ENCODE assay signal across 13 cellular contexts in the genomic region with DNA sequence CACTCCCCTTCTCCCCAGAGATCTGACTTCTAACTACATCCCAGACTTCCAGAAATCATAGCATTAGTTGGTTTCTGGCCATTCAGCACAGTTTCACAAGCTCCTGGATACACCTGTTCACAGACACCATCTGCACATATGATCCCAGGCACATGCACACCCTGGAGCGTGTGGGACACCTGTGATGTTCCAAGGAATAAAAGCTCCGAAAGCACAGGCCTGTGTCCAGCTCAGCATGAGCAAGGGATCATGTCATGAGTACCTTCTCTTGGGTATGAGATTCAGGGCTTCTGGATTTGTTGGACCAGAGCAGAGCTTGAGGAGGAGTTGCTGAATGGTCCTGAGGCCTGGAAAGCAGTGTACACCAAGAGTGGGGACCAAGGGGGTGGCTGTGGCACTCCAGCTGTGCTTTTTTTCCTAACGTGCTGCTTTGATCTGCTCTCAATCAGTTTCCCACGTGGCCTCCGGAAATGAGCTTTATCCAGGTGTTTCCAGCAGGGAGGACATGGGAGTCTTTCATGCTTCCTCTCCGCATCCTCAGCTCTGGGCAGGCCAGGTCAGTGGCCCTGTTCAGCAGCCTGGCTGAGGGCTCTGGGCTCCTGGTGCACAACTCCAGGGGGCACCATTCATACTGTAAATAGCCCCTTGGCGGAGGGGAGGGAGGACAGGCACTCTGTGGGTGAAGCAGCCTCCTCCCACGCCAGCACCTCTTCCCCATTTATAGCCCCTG. TPM values are rescaled to one million over a fixed set of nuclear protein-coding genes. Genes with fewer than 3 reads are reported as not detected.
DNase-seq lines count a peak whose midpoint lies in the region; ATAC-seq and TF ChIP-seq lines count a peak whose summit lies in the region.
"Had no signal": no experiment of that assay in that cellular context is flagged by ENCODE, and none has a peak within 500 bp of the region (broad histone marks: within the 10 kb centered on the region; RNA-seq: fewer than 3 reads in every experiment).

No MANE protein-coding gene starts in this region.

- H3K4me1 ChIP-seq in Loucy (ENCODE audit: insufficient read depth, low read length, poor library complexity, severe bottlenecking): peaks cover 72% of the 10 kb centered on the region
- no peaks in the 10 kb centered on the region for H3K4me1 ChIP-seq in uterus

- peak overlapping the region; percentile 50 for H3K4me2 ChIP-seq in Loucy (ENCODE audit: low read depth, low read length, poor library complexity, severe bottlenecking)

- H3K9me3 ChIP-seq in Loucy (ENCODE audit: insufficient read depth, low read depth, low read length) (no peaks in the 10 kb centered on the region), uterus (no peaks in the 10 kb centered on the region)
- H3K9me3 ChIP-seq: lower lobe of right lung had no signal

- intact Hi-C loops in natural killer cell (cut with micrococcal nuclease) (no loop called here), uterus (cut with DNase I; ENCODE audit: low total_unique reads) (no loop called here)

- ATAC-seq in natural killer cell: no peak

- no peak overlapping the region for H3K4me3 ChIP-seq in Loucy (ENCODE audit: low read length, poor library complexity, severe bottlenecking)
- no peak overlapping the region for H3K4me3 ChIP-seq in uterus

- H3K36me3 Mint-ChIP-seq in endothelial cell (ENCODE audit: low read depth, unreplicated experiment): peaks cover 15% of the 10 kb centered on the region
- H3K36me3 Mint-ChIP-seq in natural killer cell: no peaks in the 10 kb centered on the region

- H3K79me2 ChIP-seq in Loucy (ENCODE audit: insufficient read depth, low read length): no peaks in the 10 kb centered on the region

- H3K27me3 ChIP-seq in Loucy (ENCODE audit: insufficient read depth, low read length, poor library complexity, severe bottlenecking) (no peaks in the 10 kb centered on the region), uterus (peaks cover 0 to 4% of the 10 kb centered on the region in 2 donors)

- H3K27me3 Mint-ChIP-seq in endothelial cell (ENCODE audit: unreplicated experiment) (peaks cover 18% of the 10 kb centered on the region), natural killer cell (ENCODE audit: low read depth in 2 of 2) (peaks cover 28 to 46% of the 10 kb centered on the region in 2 donors)

- H3K36me3 ChIP-seq in Loucy (ENCODE audit: insufficient read depth, low read length) (no peaks in the 10 kb centered on the region), uterus (no peaks in the 10 kb centered on the region)
- H3K36me3 ChIP-seq: lower lobe of right lung had no signal

- no peaks in the 10 kb centered on the region for H4K20me1 ChIP-seq in Loucy (ENCODE audit: insufficient read depth, low read length, poor library complexity, severe bottlenecking)

- H3K4me3 Mint-ChIP-seq in endothelial cell (ENCODE audit: unreplicated experiment) (peak overlapping the region; percentile 89), natural killer cell (peak overlapping the region; percentile 40)

- no peak overlapping the region for H3K27ac ChIP-seq in uterus

- POLR2A ChIA-PET in HEK293T (lab: Yijun Ruan, JAX): no interaction called here

- TF ChIP-seq CTCF in Loucy (conservative IDR thresholded peaks at IDR 0.05; ENCODE audit: low read length) (peak; percentile 47), endothelial cell (IDR thresholded peaks at IDR 0.05; ENCODE audit: unreplicated experiment) (no peak), natural killer cell (IDR thresholded peaks at IDR 0.05) (no peak), uterus (IDR thresholded peaks at IDR 0.05) (no peak)

- CTCF ChIA-PET in HEK293T (lab: Yijun Ruan, JAX): interaction anchor here (0.8 kb wide), 1 partner anchor 55 kb away, joined by 3 read pairs; no protein-coding TSS in a partner anchor

- no peaks in the 10 kb centered on the region for H3K9me2 ChIP-seq in Loucy (replicated peaks; ENCODE audit: low read depth, low read length)

- H3K9ac ChIP-seq in Loucy (ENCODE audit: low read depth, low read length, poor library complexity, severe bottlenecking): peak overlapping the region; percentile 57

- peak; percentile 20 for DNase-seq in CD1c-positive myeloid dendritic cell (ENCODE audit: extremely low spot score)
- DNase-seq in endothelial cell (ENCODE audit: low spot score): peak; percentile 42
- DNase-seq in natural killer cell: no peak
- no peak for DNase-seq in putamen (ENCODE audit: low spot score)
- no peak for DNase-seq in uterus
- DNase-seq in HEK293T (ENCODE audit: extremely low spot score): no peak
- DNase-seq in NCI-H748 treated with DMSO at 0.1 percent for 48 hours (lab: John Stamatoyannopoulos, UW): no peak
- DNase-seq: activated CD4-positive, alpha-beta T cell treated with anti-CD3 and anti-CD28 coated beads for 4 hours; activated effector memory CD4-positive, alpha-beta T cell treated with anti-CD3 and anti-CD28 coated beads, Interleukin-2, amount 50 U/mL, for 16 hours; lower lobe of right lung; NCI-H1048; NCI-H524 treated with DMSO at 0.1 percent for 48 hours had no signal

- H3K27ac Mint-ChIP-seq in endothelial cell (ENCODE audit: unreplicated experiment) (peak overlapping the region; percentile 98), natural killer cell (no peak overlapping the region)

- peaks cover 82% of the 10 kb centered on the region for H3K4me1 Mint-ChIP-seq in endothelial cell (ENCODE audit: unreplicated experiment)
- H3K4me1 Mint-ChIP-seq in natural killer cell: peaks cover 30 to 58% of the 10 kb centered on the region in 2 donors

- H3F3A ChIP-seq in Loucy (ENCODE audit: low read depth): 0 out of 2 replicates have a peak, but pooled peaks cover 2% of the 10 kb centered on the region

- H3K9me3 Mint-ChIP-seq in endothelial cell (ENCODE audit: unreplicated experiment) (no peaks in the 10 kb centered on the region), natural killer cell (no peaks in the 10 kb centered on the region)

- TF ChIP-seq POLR2A in uterus (IDR thresholded peaks at IDR 0.05): no peak

- H2AFZ ChIP-seq in Loucy (ENCODE audit: low read length): peak overlapping the region; percentile 86

TF ChIP-seq in HEK293T, 16 proteins besides CTCF, POLR2A, EP300 and RAD21:
- TF ChIP-seq TARDBP (IDR thresholded peaks at IDR 0.05) (no peak), CTBP1 (IDR thresholded peaks at IDR 0.05; ENCODE audit: borderline replicate concordance) (no peak), FOXK2 (IDR thresholded peaks at IDR 0.05) (no peak), FOXM1 (IDR thresholded peaks at IDR 0.05; ENCODE audit: borderline replicate concordance) (no peak), BHLHE40 (IDR thresholded peaks at IDR 0.05; ENCODE audit: borderline replicate concordance) (no peak)

RNA-seq across cellular contexts. Expression of a gene that starts 1.8 kb away (rescaled TPM):
- total RNA-seq in endothelial cell (ENCODE audit: unreplicated experiment) (566 TPM), natural killer cell (10 to 100 TPM; 11.4 to 19.5 (median 12.4) TPM), uterus (10 to 100 TPM in 3 of 4 donors, 1 to 10 TPM in 1; 2.6 to 20.7 (median 12.7) TPM)

Comparison
In these comparisons a context has a peak if more than half of its experiments do, and no peak if none do; other contexts are left out.
1. DNase-seq: peak in CD1c-positive myeloid dendritic cell (single experiment) and endothelial cell (single experiment); none in natural killer cell (single experiment), putamen (single experiment), uterus (0 of 2), HEK293T (single experiment) and NCI-H748 treated with DMSO at 0.1 percent for 48 hours (single experiment).
2. RNA of a gene that starts 1.8 kb away (total RNA-seq): 566 TPM in endothelial cell (single experiment); 2.6 to 20.7 TPM in uterus and 11.4 to 19.5 TPM in natural killer cell; every median in the first group is over 10 times any median in the second.